In genomic region chr14:104795468-104795780, GRCh38 we compare ENCODE assay signal across 8 cellular contexts. TPM values are rescaled to one million over a fixed set of nuclear protein-coding genes. Genes with fewer than 3 reads are reported as not detected.
DNase-seq lines count a peak whose midpoint lies in the region; ATAC-seq, FAIRE-seq and TF ChIP-seq lines count a peak whose summit lies in the region.

Gene AKT1 (minus strand): TSS chr14:104795748. CDS start chr14:104792643, 3,105 bp downstream.

- DNase-seq in H54 (ENCODE audit: insufficient read length, low spot score), result no peak
- DNase-seq in glomerular visceral epithelial cell (ENCODE audit: extremely low spot score), result peak; percentile 69
- no peak for DNase-seq in posterior vena cava (ENCODE audit: low spot score)
- DNase-seq in hippocampal formation (lab: John Stamatoyannopoulos, UW), result no peak

- peak within 1 kb of the TSS; percentile 98 for H3K27ac ChIP-seq in 22Rv1

- intact Hi-C loops in posterior vena cava (cut with DNase I), result no loop called here

- FAIRE-seq in H54 (lab: Jason Lieb, UNC), result no peak

- H3K4me3 ChIP-seq in WI38 (ENCODE audit: low read depth, low read length), result peak within 1 kb of the TSS; percentile 78

- no peak for ATAC-seq in HG03469 (IDR thresholded peaks at IDR 0.05; ENCODE audit: unreplicated experiment)
- ATAC-seq in HG03378 (IDR thresholded peaks at IDR 0.05; ENCODE audit: unreplicated experiment), result no peak

- peak; percentile 60 for TF ChIP-seq POLR2A in H54 (IDR thresholded peaks at IDR 0.05; ENCODE audit: low read depth, low read length)

- TF ChIP-seq CTCF in 22Rv1 (IDR thresholded peaks at IDR 0.05) (no peak), WI38 (IDR thresholded peaks at IDR 0.05; ENCODE audit: low read depth, low read length) (no peak)

RNA-seq across cellular contexts. Expression of gene AKT1, which starts in this region (rescaled TPM):
- 100 to 1,000 TPM; 115 to 143 TPM for total RNA-seq in posterior vena cava
